9 cellular contexts compared by ENCODE assay signal in genomic region chr19:53424968-53425597, GRCh38. TPM values are rescaled to one million over a fixed set of nuclear protein-coding genes. Genes with fewer than 3 reads are reported as not detected.
DNase-seq lines count a peak whose midpoint lies in the region; ATAC-seq and TF ChIP-seq lines count a peak whose summit lies in the region.
"Had no signal": no experiment of that assay in that cellular context is flagged by ENCODE, and none has a peak within 500 bp of the region (broad histone marks: within the 10 kb centered on the region; RNA-seq: fewer than 3 reads in every experiment).

No MANE protein-coding gene starts in this region.

- H3K27ac Mint-ChIP-seq in activated CD4-positive, alpha-beta T cell treated with anti-CD3 and anti-CD28 coated beads for 36 hours, result no peak overlapping the region
- H3K27ac Mint-ChIP-seq: activated naive CD4-positive, alpha-beta T cell treated with anti-CD3 and anti-CD28 coated beads, Interleukin-2, amount 50 U/mL, for 24 hours had no signal

- H3K4me1 Mint-ChIP-seq in activated CD4-positive, alpha-beta T cell treated with anti-CD3 and anti-CD28 coated beads for 36 hours, result no peaks in the 10 kb centered on the region

- CTCF ChIA-PET in activated CD4-positive, alpha-beta T cell treated with anti-CD3 and anti-CD28 coated beads for 36 hours (lab: Charles Lee), result interaction anchor here (0.6 to 1.4 kb wide), 12 partner anchors 11 to 620 kb away, joined by 3 to 6 read pairs (median 3); no protein-coding TSS in a partner anchor

- H3K27me3 Mint-ChIP-seq in activated CD4-positive, alpha-beta T cell treated with anti-CD3 and anti-CD28 coated beads for 36 hours, result no peaks in the 10 kb centered on the region
- H3K27me3 Mint-ChIP-seq: activated naive CD4-positive, alpha-beta T cell treated with anti-CD3 and anti-CD28 coated beads, Interleukin-2, amount 50 U/mL, for 24 hours had no signal

- DNase-seq in GM03348 (ENCODE audit: low spot score) (peak; percentile 80), NCI-H1930 (lab: John Stamatoyannopoulos, UW) (peak; percentile 62), choroid plexus epithelial cell (ENCODE audit: low read depth) (peak; percentile 85), left lobe of liver (ENCODE audit: low spot score) (peak; percentile 57), NCI-H2171 (lab: John Stamatoyannopoulos, UW) (no peak)
- DNase-seq in activated CD4-positive, alpha-beta T cell treated with anti-CD3 and anti-CD28 coated beads for 36 hours, result peak; percentile 84
- DNase-seq in stimulated activated CD4-positive, alpha-beta T cell treated with anti-CD3 and anti-CD28 coated beads, Interleukin-4, amount 100 ng/mL, for 24 hours, result peak; percentile 74

- intact Hi-C loops in activated CD4-positive, alpha-beta T cell treated with anti-CD3 and anti-CD28 coated beads for 36 hours (cut with DNase I, micrococcal nuclease), result loop anchor here in 1 of 2 experiments (1.0 kb wide), 2 partner anchors 87 to 321 kb away; no protein-coding TSS in a partner anchor

- H3K4me3 Mint-ChIP-seq in activated CD4-positive, alpha-beta T cell treated with anti-CD3 and anti-CD28 coated beads for 36 hours, result no peak overlapping the region
- H3K4me3 Mint-ChIP-seq: activated naive CD4-positive, alpha-beta T cell treated with anti-CD3 and anti-CD28 coated beads, Interleukin-2, amount 50 U/mL, for 24 hours had no signal

- no peaks in the 10 kb centered on the region for H3K9me3 Mint-ChIP-seq in activated CD4-positive, alpha-beta T cell treated with anti-CD3 and anti-CD28 coated beads for 36 hours (ENCODE audit: low read depth)
- H3K9me3 Mint-ChIP-seq: activated naive CD4-positive, alpha-beta T cell treated with anti-CD3 and anti-CD28 coated beads, Interleukin-2, amount 50 U/mL, for 24 hours had no signal

- no peaks in the 10 kb centered on the region for H3K36me3 Mint-ChIP-seq in activated CD4-positive, alpha-beta T cell treated with anti-CD3 and anti-CD28 coated beads for 36 hours (ENCODE audit: low read depth)
- H3K36me3 Mint-ChIP-seq: activated naive CD4-positive, alpha-beta T cell treated with anti-CD3 and anti-CD28 coated beads, Interleukin-2, amount 50 U/mL, for 24 hours had no signal

- TF ChIP-seq CTCF in choroid plexus epithelial cell (conservative IDR thresholded peaks at IDR 0.05; ENCODE audit: low read depth, low read length), result peak; percentile 90

- POLR2A ChIA-PET in activated CD4-positive, alpha-beta T cell treated with anti-CD3 and anti-CD28 coated beads for 36 hours (lab: Charles Lee), result interaction anchor here (0.6 kb wide), 1 partner anchor 125 kb away, joined by 4 read pairs; no protein-coding TSS in a partner anchor

- ATAC-seq in activated CD4-positive, alpha-beta T cell treated with anti-CD3 and anti-CD28 coated beads for 36 hours, result peak; percentile 88
- ATAC-seq in left lobe of liver (peak; percentile 89), GM21447 (IDR thresholded peaks at IDR 0.05; ENCODE audit: unreplicated experiment) (no peak)

- no peak overlapping the region for H3K4me3 ChIP-seq in choroid plexus epithelial cell (ENCODE audit: low read depth, low read length)

RNA-seq across cellular contexts. Expression of gene ZNF761, which starts 6.7 kb away (rescaled TPM):
- 10 to 100 TPM; 10.5 to 11.4 TPM for total RNA-seq in activated CD4-positive, alpha-beta T cell treated with anti-CD3 and anti-CD28 coated beads for 36 hours
- 2.9 TPM for total RNA-seq in left lobe of liver

RNA-seq across cellular contexts. Expression of gene ZNF765, which starts 30.1 kb away (rescaled TPM):
- total RNA-seq in activated CD4-positive, alpha-beta T cell treated with anti-CD3 and anti-CD28 coated beads for 36 hours, result 10 to 100 TPM; 10.7 to 10.9 TPM
- 3.9 TPM for total RNA-seq in left lobe of liver

RNA-seq across cellular contexts. Expression of gene ZNF813, which starts 42.5 kb away (rescaled TPM):
- 1 to 10 TPM; 5.8 to 7.4 TPM for total RNA-seq in activated CD4-positive, alpha-beta T cell treated with anti-CD3 and anti-CD28 coated beads for 36 hours
- total RNA-seq in left lobe of liver, result 0.70 TPM

RNA-seq across cellular contexts. Expression of gene ZNF525, which starts 59.6 kb away (rescaled TPM):
- total RNA-seq in activated CD4-positive, alpha-beta T cell treated with anti-CD3 and anti-CD28 coated beads for 36 hours, result 10 to 100 TPM; 21.5 to 27.8 TPM
- 1.2 TPM for total RNA-seq in left lobe of liver
